8 cellular contexts compared by ENCODE assay signal in genomic region chr7:94655884-94656657, GRCh38.
DNase-seq lines count a peak whose midpoint lies in the region; FAIRE-seq and TF ChIP-seq lines count a peak whose summit lies in the region.

TSS of gene SGCE (minus strand) at chr7:94656133. CDS start at chr7:94656098, 35 bp downstream.

- H4K20me1 ChIP-seq in SU-DHL-6 (ENCODE audit: low read depth, low read length) = peaks cover 51% of the 10 kb centered on the region

- TF ChIP-seq CTCF in SU-DHL-6 (IDR thresholded peaks at IDR 0.05; ENCODE audit: insufficient read depth, low read length, poor library complexity, severe bottlenecking) = no peak

- H3K27me3 ChIP-seq in SU-DHL-6 (ENCODE audit: low read length) = no peaks in the 10 kb centered on the region

- H3K79me2 ChIP-seq in SU-DHL-6 (ENCODE audit: insufficient read depth, low read length) = peaks cover 36% of the 10 kb centered on the region

- H3K36me3 ChIP-seq in SU-DHL-6 (ENCODE audit: low read length) = no peaks in the 10 kb centered on the region

- peaks cover 18% of the 10 kb centered on the region for H3F3A ChIP-seq in SU-DHL-6 (ENCODE audit: insufficient read depth)

- peak within 1 kb of the TSS; percentile 78 for H2AFZ ChIP-seq in SU-DHL-6 (ENCODE audit: low read depth, low read length, severe bottlenecking)

- H3K4me2 ChIP-seq in SU-DHL-6 (ENCODE audit: low read depth, low read length, poor library complexity, severe bottlenecking) = peak within 1 kb of the TSS; percentile 90

- H3K9ac ChIP-seq in SU-DHL-6 (ENCODE audit: low read length) = peak within 1 kb of the TSS; percentile 65

- H3K9me3 ChIP-seq in SU-DHL-6 (ENCODE audit: insufficient read depth, low read length) = no peaks in the 10 kb centered on the region

- H3K27ac ChIP-seq in SU-DHL-6 (ENCODE audit: low read depth, low read length) = peak within 1 kb of the TSS; percentile 79

- no peak for FAIRE-seq in GM19239 (lab: Jason Lieb, UNC)

- peak; percentile 28 for DNase-seq in activated gamma-delta T cell treated with Interleukin-2 at 50 U/mL for 16 hours
- no peak for DNase-seq in activated gamma-delta T cell (lab: John Stamatoyannopoulos, UW)
- peak; percentile 88 for DNase-seq in NAMALWA (ENCODE audit: low spot score)
- peak; percentile 39 for DNase-seq in brain pericyte (ENCODE audit: low read depth, low spot score)
- DNase-seq in retina = peak; percentile 89
- DNase-seq in GM19239 (ENCODE audit: insufficient read length, low spot score) = no peak

- H3K9me2 ChIP-seq in SU-DHL-6 (replicated peaks; ENCODE audit: insufficient read depth, low read length) = no peaks in the 10 kb centered on the region

- peak within 1 kb of the TSS; percentile 82 for H3K4me3 ChIP-seq in SU-DHL-6 (ENCODE audit: insufficient read depth, low read length, poor library complexity, severe bottlenecking)
- peak within 1 kb of the TSS; percentile 78 for H3K4me3 ChIP-seq in iPS-11a (ENCODE audit: low read depth, low read length)

Comparison
In these comparisons a context has a peak if more than half of its experiments do, and no peak if none do; other contexts are left out.
1. DNase-seq: peak in activated gamma-delta T cell treated with Interleukin-2 at 50 U/mL for 16 hours (single experiment), NAMALWA (single experiment), brain pericyte (single experiment) and retina (single experiment); none in activated gamma-delta T cell (single experiment) and GM19239 (single experiment).